Comparison of ENCODE assay signal across 5 cellular contexts in genomic region chr9:135195975-135196374, GRCh38.
DNase-seq lines count a peak whose midpoint lies in the region; ATAC-seq, FAIRE-seq and TF ChIP-seq lines count a peak whose summit lies in the region.
"Not testable (repeated sequence)": the region's sequence is repeated elsewhere in the genome, so short reads cannot be mapped to it uniquely, and the experiment has no call there.

No MANE protein-coding gene starts in this region.

- H3K23ac ChIP-seq in H1 (ENCODE audit: insufficient read length) = not testable (repeated sequence)

- intact Hi-C loops in activated CD4-positive, alpha-beta T cell treated with anti-CD3 and anti-CD28 coated beads for 36 hours (cut with DNase I, micrococcal nuclease) = not testable (repeated sequence)

- TF ChIP-seq CTCF in H1 (IDR thresholded peaks at IDR 0.05; ENCODE audit: control extremely low read depth in 1 of 3, insufficient read depth in 1 of 3, low read depth in 1 of 3, low read length in 3 of 3) = not testable (repeated sequence)

- not testable (repeated sequence) for H3K4me3 ChIP-seq in H1 (ENCODE audit: extremely low read depth in 1 of 4, insufficient read depth in 2 of 4, low read depth in 3 of 4, low read length in 4 of 4)

- not testable (repeated sequence) for TF ChIP-seq RAD21 in H1 (IDR thresholded peaks at IDR 0.05 in 1 of 2, conservative IDR thresholded peaks at IDR 0.05 in 1 of 2; ENCODE audit: low read depth in 2 of 2, low read length in 2 of 2)

- POLR2A ChIA-PET in activated CD4-positive, alpha-beta T cell treated with anti-CD3 and anti-CD28 coated beads for 36 hours (lab: Charles Lee); H1 (lab: Charles Lee; ENCODE audit: partially characterized antibody): not testable (repeated sequence)

- H4K5ac ChIP-seq in H1 (ENCODE audit: insufficient read length, low read depth, low read length) = not testable (repeated sequence)

- 93 to 100% methylated on average over 1 to 3 of the region's 7 CpGs for WGBS in H1 (ENCODE audit: extremely low coverage in 1 of 2, insufficient coverage in 1 of 2, insufficient read length in 1 of 2, insufficient replicate concordance in 2 of 2, low coverage in 1 of 2, low lambda C conversion rate in 2 of 2, missing lambda C conversion rate in 1 of 2), 2 experiments

- not testable (repeated sequence) for H3K27me3 ChIP-seq in H1 (replicated peaks in 1 of 4; ENCODE audit: control insufficient read depth in 3 of 4, extremely low read depth in 1 of 4, insufficient read depth in 3 of 4, low read length in 3 of 4)

- not testable (repeated sequence) for H2BK15ac ChIP-seq in H1 (ENCODE audit: low read length)

- H2BK20ac ChIP-seq in H1 (ENCODE audit: low read length) = not testable (repeated sequence)

- peaks cover 8 to 19% (median 11%) of the 10 kb centered on the region in 4 experiments for H3K4me1 ChIP-seq in H1 (replicated peaks in 1 of 4; ENCODE audit: control insufficient read depth in 3 of 4, insufficient read depth in 4 of 4, low read length in 3 of 4)

- H3K4me2 ChIP-seq in H1 (ENCODE audit: insufficient read depth in 1 of 2, low read depth in 2 of 2, low read length in 2 of 2) = not testable (repeated sequence)

- H3K79me2 ChIP-seq in H1 (ENCODE audit: control insufficient read depth in 1 of 2, insufficient read depth in 2 of 2, low read length in 2 of 2) = not testable (repeated sequence)

- H3K9me3 ChIP-seq in H1 (ENCODE audit: insufficient read depth in 2 of 2, low read depth in 1 of 2, low read length in 1 of 2) = not testable (repeated sequence)

- not testable (repeated sequence) for H3K9me3 Mint-ChIP-seq in activated CD4-positive, alpha-beta T cell treated with anti-CD3 and anti-CD28 coated beads for 36 hours (ENCODE audit: low read depth); activated naive CD4-positive, alpha-beta T cell treated with anti-CD3 and anti-CD28 coated beads, Interleukin-2, amount 10 ng/mL, durations not matched to agents 7 days and 5 days

- peaks cover 13% of the 10 kb centered on the region for H3K27me3 Mint-ChIP-seq in activated CD4-positive, alpha-beta T cell treated with anti-CD3 and anti-CD28 coated beads for 36 hours
- H3K27me3 Mint-ChIP-seq in activated naive CD4-positive, alpha-beta T cell treated with anti-CD3 and anti-CD28 coated beads, Interleukin-2, amount 10 ng/mL, durations not matched to agents 7 days and 5 days = not testable (repeated sequence)

- not testable (repeated sequence) for H4K8ac ChIP-seq in H1 (ENCODE audit: extremely low read depth, insufficient read depth, low read length)

- not testable (repeated sequence) for H2BK5ac ChIP-seq in H1 (ENCODE audit: low read depth, low read length)

- not testable (repeated sequence) for H3K23me2 ChIP-seq in H1 (ENCODE audit: low read depth, low read length)

- not testable (repeated sequence) for H3K4me3 Mint-ChIP-seq in activated CD4-positive, alpha-beta T cell treated with anti-CD3 and anti-CD28 coated beads for 36 hours; activated naive CD4-positive, alpha-beta T cell treated with anti-CD3 and anti-CD28 coated beads, Interleukin-2, amount 10 ng/mL, durations not matched to agents 7 days and 5 days

- DNase-seq in CMK (ENCODE audit: low read depth) (peak; percentile 22), RPMI8226 (peak; percentile 33)
- peak; percentile 7 for DNase-seq in activated CD4-positive, alpha-beta T cell treated with anti-CD3 and anti-CD28 coated beads for 36 hours
- peak; percentile 23 for DNase-seq in activated naive CD4-positive, alpha-beta T cell treated with anti-CD3 and anti-CD28 coated beads, Interleukin-2, amount 10 ng/mL, durations not matched to agents 7 days and 5 days
- DNase-seq in H1 (ENCODE audit: low read depth in 1 of 2, low spot score in 2 of 2) = not testable (repeated sequence)

- not testable (repeated sequence) for H3K79me1 ChIP-seq in H1 (ENCODE audit: low read depth, low read length)

- TF ChIP-seq POLR2A in H1 (IDR thresholded peaks at IDR 0.05; ENCODE audit: control extremely low read depth in 1 of 2, low read depth in 2 of 2, low read length in 2 of 2) = not testable (repeated sequence)

- not testable (repeated sequence) for H3K27ac Mint-ChIP-seq in activated CD4-positive, alpha-beta T cell treated with anti-CD3 and anti-CD28 coated beads for 36 hours; activated naive CD4-positive, alpha-beta T cell treated with anti-CD3 and anti-CD28 coated beads, Interleukin-2, amount 10 ng/mL, durations not matched to agents 7 days and 5 days

- not testable (repeated sequence) for H3K4me1 Mint-ChIP-seq in activated CD4-positive, alpha-beta T cell treated with anti-CD3 and anti-CD28 coated beads for 36 hours; activated naive CD4-positive, alpha-beta T cell treated with anti-CD3 and anti-CD28 coated beads, Interleukin-2, amount 10 ng/mL, durations not matched to agents 7 days and 5 days

- H2AFZ ChIP-seq in H1 (ENCODE audit: low read length) = not testable (repeated sequence)

- H3K56ac ChIP-seq in H1 (replicated peaks; ENCODE audit: insufficient read length, low read depth, low read length) = not testable (repeated sequence)

- H2AK5ac ChIP-seq in H1 (ENCODE audit: low read depth, low read length) = 0 out of 2 replicates have a peak overlapping the region, but pooled peaks have one; percentile 13

- not testable (repeated sequence) for ATAC-seq in activated CD4-positive, alpha-beta T cell treated with anti-CD3 and anti-CD28 coated beads for 36 hours

- not testable (repeated sequence) for H3K27ac ChIP-seq in H1 (ENCODE audit: low read depth, low read length)

- H3K14ac ChIP-seq in H1 (ENCODE audit: insufficient read length) = not testable (repeated sequence)

- not testable (repeated sequence) for H3K9ac ChIP-seq in H1 (replicated peaks in 1 of 4; ENCODE audit: extremely low read depth in 1 of 4, low read depth in 3 of 4, low read length in 3 of 4)

- H3K36me3 Mint-ChIP-seq in activated CD4-positive, alpha-beta T cell treated with anti-CD3 and anti-CD28 coated beads for 36 hours (ENCODE audit: low read depth); activated naive CD4-positive, alpha-beta T cell treated with anti-CD3 and anti-CD28 coated beads, Interleukin-2, amount 10 ng/mL, durations not matched to agents 7 days and 5 days: not testable (repeated sequence)

- CTCF ChIA-PET in activated CD4-positive, alpha-beta T cell treated with anti-CD3 and anti-CD28 coated beads for 36 hours (lab: Charles Lee); activated naive CD4-positive, alpha-beta T cell treated with anti-CD3 and anti-CD28 coated beads, Interleukin-2, amount 10 ng/mL, durations not matched to agents 7 days and 5 days (lab: Charles Lee); H1 (lab: Charles Lee; ENCODE audit: partially characterized antibody): not testable (repeated sequence)

- H3K18ac ChIP-seq in H1 (ENCODE audit: extremely low read depth, low read length) = not testable (repeated sequence)

- not testable (repeated sequence) for H3K4ac ChIP-seq in H1 (replicated peaks; ENCODE audit: insufficient read length, low read depth, low read length)

- H3K36me3 ChIP-seq in H1 (ENCODE audit: control insufficient read depth in 2 of 4, insufficient read depth in 4 of 4, low read length in 3 of 4) = not testable (repeated sequence)

- H4K20me1 ChIP-seq in H1 (replicated peaks in 1 of 2; ENCODE audit: control insufficient read depth in 1 of 2, insufficient read depth in 2 of 2, low read length in 2 of 2) = not testable (repeated sequence)

- not testable (repeated sequence) for TF ChIP-seq EP300 in H1 (IDR thresholded peaks at IDR 0.05; ENCODE audit: borderline replicate concordance in 1 of 2, low read depth in 2 of 2, low read length in 2 of 2)

- H4K91ac ChIP-seq in H1 (replicated peaks; ENCODE audit: insufficient read length, low read length) = not testable (repeated sequence)

- FAIRE-seq in H1 (lab: Jason Lieb, UNC) = not testable (repeated sequence)

- H2BK12ac ChIP-seq in H1 (ENCODE audit: low read depth, low read length) = not testable (repeated sequence)

- not testable (repeated sequence) for H2BK120ac ChIP-seq in H1 (replicated peaks; ENCODE audit: low read depth, low read length)

TF ChIP-seq in H1, 55 proteins besides CTCF, POLR2A, EP300 and RAD21:
- TF ChIP-seq, protein P1, sequence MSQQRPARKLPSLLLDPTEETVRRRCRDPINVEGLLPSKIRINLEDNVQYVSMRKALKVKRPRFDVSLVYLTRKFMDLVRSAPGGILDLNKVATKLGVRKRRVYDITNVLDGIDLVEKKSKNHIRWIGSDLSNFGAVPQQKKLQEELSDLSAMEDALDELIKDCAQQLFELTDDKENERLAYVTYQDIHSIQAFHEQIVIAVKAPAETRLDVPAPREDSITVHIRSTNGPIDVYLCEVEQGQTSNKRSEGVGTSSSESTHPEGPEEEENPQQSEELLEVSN (IDR thresholded peaks at IDR 0.05) = peak; percentile 41; the same call in 1 of the 2 replicates
TF ChIP-seq in H1: peak in this region for 1; not testable (repeated sequence) for 54.
